Comparison of ENCODE assay signal across 1 cellular context in the genomic region with DNA sequence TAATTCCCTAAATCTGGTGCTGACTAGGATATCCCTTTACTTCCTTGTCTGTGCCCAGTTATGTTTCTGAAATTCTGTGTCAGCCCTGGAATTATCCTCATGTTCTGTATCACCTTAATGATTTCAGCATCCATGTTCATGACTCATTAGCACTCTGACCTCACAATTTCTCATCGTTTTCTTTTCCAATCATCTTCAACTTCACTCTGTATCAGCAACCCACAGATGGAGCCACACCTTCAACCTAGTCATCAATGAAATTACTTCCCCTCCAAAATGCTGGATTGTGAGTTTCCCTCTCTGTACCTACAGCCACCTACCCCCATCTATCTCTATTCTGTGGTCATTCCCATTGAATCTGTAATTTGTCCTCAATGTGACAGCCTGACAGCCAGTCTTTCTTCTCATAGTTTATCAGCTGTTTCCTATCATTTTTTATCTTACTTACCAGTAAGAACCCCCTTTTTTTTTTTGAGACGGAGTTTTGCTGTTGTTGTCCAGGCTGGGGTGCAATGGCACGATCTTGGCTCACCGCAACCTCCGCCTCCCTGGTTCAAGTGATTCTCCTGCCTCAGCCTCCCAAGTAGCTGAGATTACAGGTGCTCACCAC.
A peak's percentile ranks its signal among the peaks of the same experiment; 100 is the strongest.
TF ChIP-seq lines count a peak whose summit lies in the region.

No MANE protein-coding gene starts in this region.

TF ChIP-seq in K562, 482 proteins besides CTCF, POLR2A, EP300 and RAD21 (continued from another document):
- TF ChIP-seq CREB1 (IDR thresholded peaks at IDR 0.05) (peak; percentile 59; the same call in 1 of the 2 replicates), CREB1 (CRISPR knock-in tag; IDR thresholded peaks at IDR 0.05) (no peak), HMG20A (CRISPR knock-in tag; conservative IDR thresholded peaks at IDR 0.05) (no peak), ZNF384 (IDR thresholded peaks at IDR 0.05; ENCODE audit: low read depth, low read length) (no peak), CBFA2T2 (conservative IDR thresholded peaks at IDR 0.05) (peak; percentile 56), RHOXF2B (CRISPR knock-in tag; conservative IDR thresholded peaks at IDR 0.05) (no peak), MAFF (IDR thresholded peaks at IDR 0.05; ENCODE audit: low read length) (peak; percentile 3; the same call in 1 of the 2 replicates), TAF15 (IDR thresholded peaks at IDR 0.05; ENCODE audit: low read depth, low read length) (no peak), SMARCA5 (IDR thresholded peaks at IDR 0.05) (peak; percentile 56; the same call in 1 of the 2 replicates), KLF16 (IDR thresholded peaks at IDR 0.05) (peak; percentile 26; the same call in 1 of the 2 replicates), GTF2B (IDR thresholded peaks at IDR 0.05; ENCODE audit: extremely low read depth, insufficient read length) (no peak), ELF4 (CRISPR knock-in tag; IDR thresholded peaks at IDR 0.05) (no peak), NCOR1 (IDR thresholded peaks at IDR 0.05) (peak; percentile 54), SMARCC2 (IDR thresholded peaks at IDR 0.05; ENCODE audit: low read depth) (0 out of 2 replicates have a peak, but pooled peaks have one; percentile 57), CTBP1 (IDR thresholded peaks at IDR 0.05; ENCODE audit: borderline replicate concordance) (peak; percentile 44; the same call in 1 of the 2 replicates), NFE2 (IDR thresholded peaks at IDR 0.05; ENCODE audit: low read depth) (peak; percentile 44; the same call in 1 of the 2 replicates), RBM17 (IDR thresholded peaks at IDR 0.05; ENCODE audit: borderline replicate concordance, low read depth, low read length) (no peak)
- TF ChIP-seq, protein P1, sequence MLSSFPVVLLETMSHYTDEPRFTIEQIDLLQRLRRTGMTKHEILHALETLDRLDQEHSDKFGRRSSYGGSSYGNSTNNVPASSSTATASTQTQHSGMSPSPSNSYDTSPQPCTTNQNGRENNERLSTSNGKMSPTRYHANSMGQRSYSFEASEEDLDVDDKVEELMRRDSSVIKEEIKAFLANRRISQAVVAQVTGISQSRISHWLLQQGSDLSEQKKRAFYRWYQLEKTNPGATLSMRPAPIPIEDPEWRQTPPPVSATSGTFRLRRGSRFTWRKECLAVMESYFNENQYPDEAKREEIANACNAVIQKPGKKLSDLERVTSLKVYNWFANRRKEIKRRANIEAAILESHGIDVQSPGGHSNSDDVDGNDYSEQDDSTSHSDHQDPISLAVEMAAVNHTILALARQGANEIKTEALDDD (IDR thresholded peaks at IDR 0.05), result peak; percentile 34; the same call in 1 of the 2 replicates
- TF ChIP-seq, protein P2, sequence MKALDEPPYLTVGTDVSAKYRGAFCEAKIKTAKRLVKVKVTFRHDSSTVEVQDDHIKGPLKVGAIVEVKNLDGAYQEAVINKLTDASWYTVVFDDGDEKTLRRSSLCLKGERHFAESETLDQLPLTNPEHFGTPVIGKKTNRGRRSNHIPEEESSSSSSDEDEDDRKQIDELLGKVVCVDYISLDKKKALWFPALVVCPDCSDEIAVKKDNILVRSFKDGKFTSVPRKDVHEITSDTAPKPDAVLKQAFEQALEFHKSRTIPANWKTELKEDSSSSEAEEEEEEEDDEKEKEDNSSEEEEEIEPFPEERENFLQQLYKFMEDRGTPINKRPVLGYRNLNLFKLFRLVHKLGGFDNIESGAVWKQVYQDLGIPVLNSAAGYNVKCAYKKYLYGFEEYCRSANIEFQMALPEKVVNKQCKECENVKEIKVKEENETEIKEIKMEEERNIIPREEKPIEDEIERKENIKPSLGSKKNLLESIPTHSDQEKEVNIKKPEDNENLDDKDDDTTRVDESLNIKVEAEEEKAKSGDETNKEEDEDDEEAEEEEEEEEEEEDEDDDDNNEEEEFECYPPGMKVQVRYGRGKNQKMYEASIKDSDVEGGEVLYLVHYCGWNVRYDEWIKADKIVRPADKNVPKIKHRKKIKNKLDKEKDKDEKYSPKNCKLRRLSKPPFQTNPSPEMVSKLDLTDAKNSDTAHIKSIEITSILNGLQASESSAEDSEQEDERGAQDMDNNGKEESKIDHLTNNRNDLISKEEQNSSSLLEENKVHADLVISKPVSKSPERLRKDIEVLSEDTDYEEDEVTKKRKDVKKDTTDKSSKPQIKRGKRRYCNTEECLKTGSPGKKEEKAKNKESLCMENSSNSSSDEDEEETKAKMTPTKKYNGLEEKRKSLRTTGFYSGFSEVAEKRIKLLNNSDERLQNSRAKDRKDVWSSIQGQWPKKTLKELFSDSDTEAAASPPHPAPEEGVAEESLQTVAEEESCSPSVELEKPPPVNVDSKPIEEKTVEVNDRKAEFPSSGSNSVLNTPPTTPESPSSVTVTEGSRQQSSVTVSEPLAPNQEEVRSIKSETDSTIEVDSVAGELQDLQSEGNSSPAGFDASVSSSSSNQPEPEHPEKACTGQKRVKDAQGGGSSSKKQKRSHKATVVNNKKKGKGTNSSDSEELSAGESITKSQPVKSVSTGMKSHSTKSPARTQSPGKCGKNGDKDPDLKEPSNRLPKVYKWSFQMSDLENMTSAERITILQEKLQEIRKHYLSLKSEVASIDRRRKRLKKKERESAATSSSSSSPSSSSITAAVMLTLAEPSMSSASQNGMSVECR (CRISPR knock-in tag; IDR thresholded peaks at IDR 0.05), result no peak
- TF ChIP-seq, protein P3, sequence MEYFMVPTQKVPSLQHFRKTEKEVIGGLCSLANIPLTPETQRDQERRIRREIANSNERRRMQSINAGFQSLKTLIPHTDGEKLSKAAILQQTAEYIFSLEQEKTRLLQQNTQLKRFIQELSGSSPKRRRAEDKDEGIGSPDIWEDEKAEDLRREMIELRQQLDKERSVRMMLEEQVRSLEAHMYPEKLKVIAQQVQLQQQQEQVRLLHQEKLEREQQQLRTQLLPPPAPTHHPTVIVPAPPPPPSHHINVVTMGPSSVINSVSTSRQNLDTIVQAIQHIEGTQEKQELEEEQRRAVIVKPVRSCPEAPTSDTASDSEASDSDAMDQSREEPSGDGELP (CRISPR knock-in tag; IDR thresholded peaks at IDR 0.05; ENCODE audit: borderline replicate concordance), result peak; percentile 55; the same call in 1 of the 2 replicates
